Comparison of ENCODE assay signal across 13 cellular contexts in genomic region chr10:124700293-124701037, GRCh38. TPM values are rescaled to one million over a fixed set of nuclear protein-coding genes. Genes with fewer than 3 reads are reported as not detected.
A peak's percentile ranks its signal among the peaks of the same experiment; 100 is the strongest.
DNase-seq lines count a peak whose midpoint lies in the region; ATAC-seq and TF ChIP-seq lines count a peak whose summit lies in the region.
"Had no signal": no experiment of that assay in that cellular context is flagged by ENCODE, and none has a peak within 500 bp of the region (broad histone marks: within the 10 kb centered on the region; RNA-seq: fewer than 3 reads in every experiment).

No MANE protein-coding gene starts in this region.

- H3K4me3 Mint-ChIP-seq in activated T-cell treated with anti-CD3 and anti-CD28 coated beads, Interleukin-2, amount 50 U/mL, for 72 hours: peak overlapping the region in 1 of 2 donors; percentile 16
- no peak overlapping the region for H3K4me3 Mint-ChIP-seq in activated naive CD8-positive, alpha-beta T cell
- H3K4me3 Mint-ChIP-seq in progenitor cell of endocrine pancreas (ENCODE audit: low read depth): no peak overlapping the region
- H3K4me3 Mint-ChIP-seq: neural crest cell had no signal

- H3K27me3 Mint-ChIP-seq in activated T-cell treated with anti-CD3 and anti-CD28 coated beads, Interleukin-2, amount 50 U/mL, for 72 hours (ENCODE audit: low read depth): no peaks in the 10 kb centered on the region
- no peaks in the 10 kb centered on the region for H3K27me3 Mint-ChIP-seq in activated naive CD8-positive, alpha-beta T cell
- H3K27me3 Mint-ChIP-seq in progenitor cell of endocrine pancreas: no peaks in the 10 kb centered on the region

- H3K4me1 ChIP-seq in lung (ENCODE audit: control insufficient read depth in 2 of 2, insufficient read depth in 2 of 2, low read length in 2 of 2) (peaks cover 48 to 56% of the 10 kb centered on the region in 2 donors), tibial nerve (peaks cover 16 to 100% (median 97%) of the 10 kb centered on the region in 4 donors)

- H3K4me1 Mint-ChIP-seq in activated T-cell treated with anti-CD3 and anti-CD28 coated beads, Interleukin-2, amount 50 U/mL, for 72 hours (ENCODE audit: low read depth): peaks cover 99% of the 10 kb centered on the region
- H3K4me1 Mint-ChIP-seq in activated naive CD8-positive, alpha-beta T cell (ENCODE audit: low read depth): peaks cover 94% of the 10 kb centered on the region
- peaks cover 6% of the 10 kb centered on the region for H3K4me1 Mint-ChIP-seq in progenitor cell of endocrine pancreas (ENCODE audit: low read depth)

- WGBS in lung, 2 donors: 51 to 73% methylated on average over 26 of the region's 26 CpGs
- WGBS in tibial nerve, 2 donors: 56 to 58% methylated on average over 26 of the region's 26 CpGs

- H3K9me3 Mint-ChIP-seq in activated T-cell treated with anti-CD3 and anti-CD28 coated beads, Interleukin-2, amount 50 U/mL, for 72 hours: no peaks in the 10 kb centered on the region
- no peaks in the 10 kb centered on the region for H3K9me3 Mint-ChIP-seq in activated naive CD8-positive, alpha-beta T cell (ENCODE audit: low read depth)
- H3K9me3 Mint-ChIP-seq in progenitor cell of endocrine pancreas (ENCODE audit: low read depth): no peaks in the 10 kb centered on the region
- H3K9me3 Mint-ChIP-seq: neural crest cell had no signal

- H3K36me3 ChIP-seq in lung (ENCODE audit: control insufficient read depth in 2 of 2, insufficient read depth in 2 of 2, low read length in 2 of 2): peaks cover 0 to 7% of the 10 kb centered on the region in 2 donors
- peaks cover 0 to 2% (median 0%) of the 10 kb centered on the region in 3 donors for H3K36me3 ChIP-seq in tibial nerve

- peak overlapping the region; percentile 85 to 94 for H3K27ac ChIP-seq in lung (ENCODE audit: low read depth in 1 of 2, low read length in 1 of 2)
- peak overlapping the region; percentile 71 to 98 (median 86) for H3K27ac ChIP-seq in tibial nerve
- H3K27ac ChIP-seq: KMS-11 had no signal

- DNase-seq in activated T-cell treated with anti-CD3 and anti-CD28 coated beads, Interleukin-2, amount 50 U/mL, for 72 hours: no peak
- DNase-seq in activated T-cell treated with anti-CD3 and anti-CD28 coated beads, Interleukin-2, amount 50 U/mL, for 48 hours: no peak
- DNase-seq in lung (ENCODE audit: low spot score): no peak
- no peak for DNase-seq in tibial nerve (ENCODE audit: low spot score in 2 of 2)
- no peak for DNase-seq in progenitor cell of endocrine pancreas (ENCODE audit: low spot score, unreplicated experiment)
- no peak for DNase-seq in NCI-H524 treated with DMSO at 0.1 percent for 48 hours (lab: John Stamatoyannopoulos, UW)
- DNase-seq in foreskin fibroblast: no peak
- DNase-seq: activated T-cell treated with anti-CD3 and anti-CD28 coated beads for 4 hours; PC-3; stimulated activated CD8-positive, alpha-beta memory T cell treated with anti-CD3 and anti-CD28 coated beads, Interleukin-4, amount 100 ng/mL, for 48 hours had no signal

- no peaks in the 10 kb centered on the region for H3K9me3 ChIP-seq in lung (ENCODE audit: control insufficient read depth in 2 of 2, insufficient read depth in 1 of 2, low read length in 1 of 2)
- no peaks in the 10 kb centered on the region for H3K9me3 ChIP-seq in tibial nerve

- no peaks in the 10 kb centered on the region for H3K27me3 ChIP-seq in lung (ENCODE audit: control insufficient read depth, insufficient read depth)
- H3K27me3 ChIP-seq in tibial nerve: no peaks in the 10 kb centered on the region

- peaks cover 6 to 11% of the 10 kb centered on the region in 2 donors for H3K36me3 Mint-ChIP-seq in activated T-cell treated with anti-CD3 and anti-CD28 coated beads, Interleukin-2, amount 50 U/mL, for 72 hours (ENCODE audit: insufficient read depth in 2 of 2)
- peaks cover 9% of the 10 kb centered on the region for H3K36me3 Mint-ChIP-seq in activated naive CD8-positive, alpha-beta T cell
- H3K36me3 Mint-ChIP-seq in progenitor cell of endocrine pancreas (ENCODE audit: insufficient read depth): peaks cover 13% of the 10 kb centered on the region

- TF ChIP-seq CTCF in lung (IDR thresholded peaks at IDR 0.05; ENCODE audit: control extremely low read depth, extremely low read depth) (no peak), tibial nerve (IDR thresholded peaks at IDR 0.05) (no peak), progenitor cell of endocrine pancreas (IDR thresholded peaks at IDR 0.05; ENCODE audit: unreplicated experiment) (no peak), foreskin fibroblast (IDR thresholded peaks at IDR 0.05; ENCODE audit: low read depth, low read length) (no peak)

- no peak for TF ChIP-seq EP300 in tibial nerve (IDR thresholded peaks at IDR 0.05)

- ATAC-seq in activated T-cell treated with anti-CD3 and anti-CD28 coated beads, Interleukin-2, amount 50 U/mL, for 72 hours (replicated peaks in 1 of 2): no peak
- no peak for ATAC-seq in lung (ENCODE audit: insufficient read depth, low FRiP score)
- ATAC-seq: PC-3 had no signal

- no peak for TF ChIP-seq POLR2A in tibial nerve (IDR thresholded peaks at IDR 0.05)

- H3K27ac Mint-ChIP-seq in activated T-cell treated with anti-CD3 and anti-CD28 coated beads, Interleukin-2, amount 50 U/mL, for 72 hours: peak overlapping the region; percentile 73
- H3K27ac Mint-ChIP-seq in activated naive CD8-positive, alpha-beta T cell: peak overlapping the region; percentile 78
- H3K27ac Mint-ChIP-seq in progenitor cell of endocrine pancreas: no peak overlapping the region

- H3K4me3 ChIP-seq in lung: no peak overlapping the region
- H3K4me3 ChIP-seq in tibial nerve: no peak overlapping the region
- no peak overlapping the region for H3K4me3 ChIP-seq in foreskin fibroblast (ENCODE audit: low read depth in 1 of 2, low read length in 2 of 2)

RNA-seq across cellular contexts. Expression of gene FAM53B, which starts 43.7 kb away (rescaled TPM):
- total RNA-seq in activated T-cell treated with anti-CD3 and anti-CD28 coated beads, Interleukin-2, amount 50 U/mL, for 72 hours: 10 to 100 TPM; 30.0 to 37.7 TPM
- total RNA-seq in lung (10 to 100 TPM; 21.0 to 45.4 TPM), tibial nerve (10 to 100 TPM; 60.8 to 84.8 (median 78.8) TPM), progenitor cell of endocrine pancreas (36.8 and 39.8 TPM in 2 replicates)
- polyA plus RNA-seq in lung: 10 to 100 TPM; 14.6 to 15.3 TPM
